ENCODE assay signal across 1 cellular context in the genomic region with DNA sequence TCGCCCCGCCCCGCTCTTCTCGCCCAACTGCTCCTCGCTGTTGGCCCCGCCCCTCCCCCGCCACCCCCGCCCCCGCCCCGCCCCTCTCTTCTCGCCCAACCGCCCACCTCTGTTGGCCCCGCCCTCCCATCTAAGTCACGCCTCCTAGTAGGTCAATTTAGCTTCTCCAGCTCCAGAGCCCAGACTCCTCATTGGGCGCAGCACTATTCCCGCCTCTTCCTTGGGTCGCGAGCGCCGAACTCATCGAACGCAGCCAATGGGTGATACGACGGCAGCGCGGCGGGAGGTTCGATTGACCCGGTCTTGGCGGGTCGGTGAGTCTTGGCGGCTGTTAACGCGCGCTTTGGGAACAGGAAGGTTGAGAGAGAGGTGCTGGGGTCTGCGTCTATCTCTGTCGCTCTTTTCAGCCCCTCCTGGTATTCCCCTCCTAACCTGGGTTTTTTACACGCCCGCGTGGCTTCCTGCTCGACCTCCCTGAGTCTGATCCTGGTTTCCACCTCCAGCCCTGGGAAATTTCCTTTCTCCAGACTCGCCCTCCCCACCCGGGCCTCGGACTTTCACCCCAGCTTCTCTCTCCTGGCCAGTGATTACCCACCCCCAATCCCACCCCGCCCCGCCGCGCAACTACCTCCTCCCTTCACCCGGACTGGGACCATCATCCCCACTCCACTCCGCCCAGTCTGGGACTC.
TF ChIP-seq lines count a peak whose summit lies in the region.

A gene (plus strand): TSS at position 331 of the 689 bp plus-strand sequence. CDS start 643 bp downstream, outside the sequence.

TF ChIP-seq in K562, 482 proteins besides CTCF, POLR2A, EP300 and RAD21 (continued from another document and continues in another):
- TF ChIP-seq, protein P1, sequence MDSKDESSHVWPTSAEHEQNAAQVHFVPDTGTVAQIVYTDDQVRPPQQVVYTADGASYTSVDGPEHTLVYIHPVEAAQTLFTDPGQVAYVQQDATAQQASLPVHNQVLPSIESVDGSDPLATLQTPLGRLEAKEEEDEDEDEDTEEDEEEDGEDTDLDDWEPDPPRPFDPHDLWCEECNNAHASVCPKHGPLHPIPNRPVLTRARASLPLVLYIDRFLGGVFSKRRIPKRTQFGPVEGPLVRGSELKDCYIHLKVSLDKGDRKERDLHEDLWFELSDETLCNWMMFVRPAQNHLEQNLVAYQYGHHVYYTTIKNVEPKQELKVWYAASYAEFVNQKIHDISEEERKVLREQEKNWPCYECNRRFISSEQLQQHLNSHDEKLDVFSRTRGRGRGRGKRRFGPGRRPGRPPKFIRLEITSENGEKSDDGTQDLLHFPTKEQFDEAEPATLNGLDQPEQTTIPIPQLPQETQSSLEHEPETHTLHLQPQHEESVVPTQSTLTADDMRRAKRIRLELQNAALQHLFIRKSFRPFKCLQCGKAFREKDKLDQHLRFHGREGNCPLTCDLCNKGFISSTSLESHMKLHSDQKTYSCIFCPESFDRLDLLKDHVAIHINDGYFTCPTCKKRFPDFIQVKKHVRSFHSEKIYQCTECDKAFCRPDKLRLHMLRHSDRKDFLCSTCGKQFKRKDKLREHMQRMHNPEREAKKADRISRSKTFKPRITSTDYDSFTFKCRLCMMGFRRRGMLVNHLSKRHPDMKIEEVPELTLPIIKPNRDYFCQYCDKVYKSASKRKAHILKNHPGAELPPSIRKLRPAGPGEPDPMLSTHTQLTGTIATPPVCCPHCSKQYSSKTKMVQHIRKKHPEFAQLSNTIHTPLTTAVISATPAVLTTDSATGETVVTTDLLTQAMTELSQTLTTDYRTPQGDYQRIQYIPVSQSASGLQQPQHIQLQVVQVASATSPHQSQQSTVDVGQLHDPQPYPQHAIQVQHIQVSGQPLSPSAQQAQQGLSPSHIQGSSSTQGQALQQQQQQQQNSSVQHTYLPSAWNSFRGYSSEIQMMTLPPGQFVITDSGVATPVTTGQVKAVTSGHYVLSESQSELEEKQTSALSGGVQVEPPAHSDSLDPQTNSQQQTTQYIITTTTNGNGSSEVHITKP (IDR thresholded peaks at IDR 0.05; ENCODE audit: partially characterized antibody), result peak; percentile 64
- no peak for TF ChIP-seq CBFB (CRISPR knock-in tag; IDR thresholded peaks at IDR 0.05)
- TF ChIP-seq MXI1 (IDR thresholded peaks at IDR 0.05; ENCODE audit: low read depth, low read length), result peak; percentile 70
- peak; percentile 86 for TF ChIP-seq CHD2 (IDR thresholded peaks at IDR 0.05; ENCODE audit: low read depth, low read length)
- TF ChIP-seq, protein P2, sequence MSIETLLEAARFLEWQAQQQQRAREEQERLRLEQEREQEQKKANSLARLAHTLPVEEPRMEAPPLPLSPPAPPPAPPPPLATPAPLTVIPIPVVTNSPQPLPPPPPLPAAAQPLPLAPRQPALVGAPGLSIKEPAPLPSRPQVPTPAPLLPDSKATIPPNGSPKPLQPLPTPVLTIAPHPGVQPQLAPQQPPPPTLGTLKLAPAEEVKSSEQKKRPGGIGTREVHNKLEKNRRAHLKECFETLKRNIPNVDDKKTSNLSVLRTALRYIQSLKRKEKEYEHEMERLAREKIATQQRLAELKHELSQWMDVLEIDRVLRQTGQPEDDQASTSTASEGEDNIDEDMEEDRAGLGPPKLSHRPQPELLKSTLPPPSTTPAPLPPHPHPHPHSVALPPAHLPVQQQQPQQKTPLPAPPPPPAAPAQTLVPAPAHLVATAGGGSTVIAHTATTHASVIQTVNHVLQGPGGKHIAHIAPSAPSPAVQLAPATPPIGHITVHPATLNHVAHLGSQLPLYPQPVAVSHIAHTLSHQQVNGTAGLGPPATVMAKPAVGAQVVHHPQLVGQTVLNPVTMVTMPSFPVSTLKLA (conservative IDR thresholded peaks at IDR 0.05), result peak; percentile 81 to 91
- peak; percentile 75; the same call in 1 of the 2 replicates for TF ChIP-seq GTF2F1 (IDR thresholded peaks at IDR 0.05; ENCODE audit: low read depth, low read length)
- no peak for TF ChIP-seq EHMT2 (IDR thresholded peaks at IDR 0.05)
- TF ChIP-seq IFI16 (CRISPR knock-in tag; IDR thresholded peaks at IDR 0.05), result no peak
- TF ChIP-seq CBX2 (IDR thresholded peaks at IDR 0.05; ENCODE audit: insufficient read depth, low read length, poor library complexity, severe bottlenecking), result no peak
- TF ChIP-seq, protein P3, sequence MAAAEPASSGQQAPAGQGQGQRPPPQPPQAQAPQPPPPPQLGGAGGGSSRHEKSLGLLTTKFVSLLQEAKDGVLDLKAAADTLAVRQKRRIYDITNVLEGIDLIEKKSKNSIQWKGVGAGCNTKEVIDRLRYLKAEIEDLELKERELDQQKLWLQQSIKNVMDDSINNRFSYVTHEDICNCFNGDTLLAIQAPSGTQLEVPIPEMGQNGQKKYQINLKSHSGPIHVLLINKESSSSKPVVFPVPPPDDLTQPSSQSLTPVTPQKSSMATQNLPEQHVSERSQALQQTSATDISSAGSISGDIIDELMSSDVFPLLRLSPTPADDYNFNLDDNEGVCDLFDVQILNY (CRISPR knock-in tag; IDR thresholded peaks at IDR 0.05), result no peak
- TF ChIP-seq ZNF41 (CRISPR knock-in tag; conservative IDR thresholded peaks at IDR 0.05), result no peak
- TF ChIP-seq BRF1 (IDR thresholded peaks at IDR 0.05; ENCODE audit: borderline replicate concordance, extremely low read depth, insufficient read length), result no peak
- TF ChIP-seq ILF3 (IDR thresholded peaks at IDR 0.05; ENCODE audit: borderline replicate concordance), result no peak
- TF ChIP-seq BACH1 (tag; IDR thresholded peaks at IDR 0.05), result no peak
- peak; percentile 96 for TF ChIP-seq TAF1 (IDR thresholded peaks at IDR 0.05; ENCODE audit: control insufficient read depth, extremely low read depth, insufficient read depth, low read length, severe bottlenecking)
- TF ChIP-seq ZNF551 (CRISPR knock-in tag; IDR thresholded peaks at IDR 0.05), result no peak
- peak; percentile 72 for TF ChIP-seq ATF7 (IDR thresholded peaks at IDR 0.05)
- no peak for TF ChIP-seq ERF (CRISPR knock-in tag; IDR thresholded peaks at IDR 0.05)
- no peak for TF ChIP-seq ZFP1 (CRISPR knock-in tag; IDR thresholded peaks at IDR 0.05)
- TF ChIP-seq, protein P4, sequence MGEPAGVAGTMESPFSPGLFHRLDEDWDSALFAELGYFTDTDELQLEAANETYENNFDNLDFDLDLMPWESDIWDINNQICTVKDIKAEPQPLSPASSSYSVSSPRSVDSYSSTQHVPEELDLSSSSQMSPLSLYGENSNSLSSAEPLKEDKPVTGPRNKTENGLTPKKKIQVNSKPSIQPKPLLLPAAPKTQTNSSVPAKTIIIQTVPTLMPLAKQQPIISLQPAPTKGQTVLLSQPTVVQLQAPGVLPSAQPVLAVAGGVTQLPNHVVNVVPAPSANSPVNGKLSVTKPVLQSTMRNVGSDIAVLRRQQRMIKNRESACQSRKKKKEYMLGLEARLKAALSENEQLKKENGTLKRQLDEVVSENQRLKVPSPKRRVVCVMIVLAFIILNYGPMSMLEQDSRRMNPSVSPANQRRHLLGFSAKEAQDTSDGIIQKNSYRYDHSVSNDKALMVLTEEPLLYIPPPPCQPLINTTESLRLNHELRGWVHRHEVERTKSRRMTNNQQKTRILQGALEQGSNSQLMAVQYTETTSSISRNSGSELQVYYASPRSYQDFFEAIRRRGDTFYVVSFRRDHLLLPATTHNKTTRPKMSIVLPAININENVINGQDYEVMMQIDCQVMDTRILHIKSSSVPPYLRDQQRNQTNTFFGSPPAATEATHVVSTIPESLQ (CRISPR knock-in tag; IDR thresholded peaks at IDR 0.05), result 0 out of 2 replicates have a peak, but pooled peaks have one; percentile 61
- TF ChIP-seq MBD2 (IDR thresholded peaks at IDR 0.05; ENCODE audit: borderline replicate concordance, low read depth), result peak; percentile 98
- TF ChIP-seq SP2 (IDR thresholded peaks at IDR 0.05; ENCODE audit: extremely low read depth, low read depth, low read length, poor library complexity, severe bottlenecking), result peak; percentile 78
- TF ChIP-seq ZNF830 (CRISPR knock-in tag; IDR thresholded peaks at IDR 0.05), result no peak
- TF ChIP-seq, protein P5, sequence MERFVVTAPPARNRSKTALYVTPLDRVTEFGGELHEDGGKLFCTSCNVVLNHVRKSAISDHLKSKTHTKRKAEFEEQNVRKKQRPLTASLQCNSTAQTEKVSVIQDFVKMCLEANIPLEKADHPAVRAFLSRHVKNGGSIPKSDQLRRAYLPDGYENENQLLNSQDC (CRISPR knock-in tag; IDR thresholded peaks at IDR 0.05), result 0 out of 2 replicates have a peak, but pooled peaks have one; percentile 41
- TF ChIP-seq ZNF232 (CRISPR knock-in tag; IDR thresholded peaks at IDR 0.05), result no peak
- TF ChIP-seq, protein P6, sequence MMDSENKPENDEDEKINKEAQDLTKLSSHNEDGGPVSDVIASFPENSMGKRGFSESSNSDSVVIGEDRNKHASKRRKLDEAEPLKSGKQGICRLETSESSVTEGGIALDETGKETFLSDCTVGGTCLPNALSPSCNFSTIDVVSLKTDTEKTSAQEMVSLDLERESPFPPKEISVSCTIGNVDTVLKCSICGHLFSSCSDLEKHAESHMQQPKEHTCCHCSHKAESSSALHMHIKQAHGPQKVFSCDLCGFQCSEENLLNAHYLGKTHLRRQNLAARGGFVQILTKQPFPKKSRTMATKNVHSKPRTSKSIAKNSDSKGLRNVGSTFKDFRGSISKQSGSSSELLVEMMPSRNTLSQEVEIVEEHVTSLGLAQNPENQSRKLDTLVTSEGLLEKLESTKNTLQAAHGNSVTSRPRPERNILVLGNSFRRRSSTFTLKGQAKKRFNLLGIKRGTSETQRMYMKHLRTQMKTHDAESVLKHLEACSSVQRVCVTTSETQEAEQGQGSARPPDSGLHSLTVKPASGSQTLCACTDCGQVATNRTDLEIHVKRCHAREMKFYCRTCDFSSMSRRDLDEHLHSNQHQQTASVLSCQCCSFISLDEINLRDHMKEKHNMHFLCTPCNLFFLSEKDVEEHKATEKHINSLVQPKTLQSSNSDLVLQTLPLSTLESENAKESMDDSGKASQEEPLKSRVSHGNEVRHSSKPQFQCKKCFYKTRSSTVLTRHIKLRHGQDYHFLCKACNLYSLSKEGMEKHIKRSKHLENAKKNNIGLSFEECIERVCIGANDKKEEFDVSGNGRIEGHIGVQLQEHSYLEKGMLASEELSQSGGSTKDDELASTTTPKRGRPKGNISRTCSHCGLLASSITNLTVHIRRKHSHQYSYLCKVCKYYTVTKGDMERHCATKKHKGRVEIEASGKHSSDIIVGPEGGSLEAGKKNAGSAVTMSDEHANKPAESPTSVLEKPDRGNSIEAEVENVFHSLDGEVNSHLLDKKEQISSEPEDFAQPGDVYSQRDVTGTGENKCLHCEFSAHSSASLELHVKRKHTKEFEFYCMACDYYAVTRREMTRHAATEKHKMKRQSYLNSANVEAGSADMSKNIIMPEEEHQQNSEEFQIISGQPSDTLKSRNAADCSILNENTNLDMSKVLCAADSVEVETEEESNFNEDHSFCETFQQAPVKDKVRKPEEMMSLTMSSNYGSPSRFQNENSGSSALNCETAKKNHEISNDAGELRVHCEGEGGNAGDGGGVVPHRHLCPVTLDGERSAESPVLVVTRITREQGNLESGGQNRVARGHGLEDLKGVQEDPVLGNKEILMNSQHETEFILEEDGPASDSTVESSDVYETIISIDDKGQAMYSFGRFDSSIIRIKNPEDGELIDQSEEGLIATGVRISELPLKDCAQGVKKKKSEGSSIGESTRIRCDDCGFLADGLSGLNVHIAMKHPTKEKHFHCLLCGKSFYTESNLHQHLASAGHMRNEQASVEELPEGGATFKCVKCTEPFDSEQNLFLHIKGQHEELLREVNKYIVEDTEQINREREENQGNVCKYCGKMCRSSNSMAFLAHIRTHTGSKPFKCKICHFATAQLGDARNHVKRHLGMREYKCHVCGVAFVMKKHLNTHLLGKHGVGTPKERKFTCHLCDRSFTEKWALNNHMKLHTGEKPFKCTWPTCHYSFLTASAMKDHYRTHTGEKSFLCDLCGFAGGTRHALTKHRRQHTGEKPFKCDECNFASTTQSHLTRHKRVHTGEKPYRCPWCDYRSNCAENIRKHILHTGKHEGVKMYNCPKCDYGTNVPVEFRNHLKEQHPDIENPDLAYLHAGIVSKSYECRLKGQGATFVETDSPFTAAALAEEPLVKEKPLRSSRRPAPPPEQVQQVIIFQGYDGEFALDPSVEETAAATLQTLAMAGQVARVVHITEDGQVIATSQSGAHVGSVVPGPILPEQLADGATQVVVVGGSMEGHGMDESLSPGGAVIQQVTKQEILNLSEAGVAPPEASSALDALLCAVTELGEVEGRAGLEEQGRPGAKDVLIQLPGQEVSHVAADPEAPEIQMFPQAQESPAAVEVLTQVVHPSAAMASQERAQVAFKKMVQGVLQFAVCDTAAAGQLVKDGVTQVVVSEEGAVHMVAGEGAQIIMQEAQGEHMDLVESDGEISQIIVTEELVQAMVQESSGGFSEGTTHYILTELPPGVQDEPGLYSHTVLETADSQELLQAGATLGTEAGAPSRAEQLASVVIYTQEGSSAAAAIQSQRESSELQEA (IDR thresholded peaks at IDR 0.05; ENCODE audit: low read depth), result peak; percentile 41; the same call in 1 of the 2 replicates
- no peak for TF ChIP-seq NFIX (CRISPR knock-in tag; IDR thresholded peaks at IDR 0.05; ENCODE audit: low read depth)
- TF ChIP-seq, protein P7, sequence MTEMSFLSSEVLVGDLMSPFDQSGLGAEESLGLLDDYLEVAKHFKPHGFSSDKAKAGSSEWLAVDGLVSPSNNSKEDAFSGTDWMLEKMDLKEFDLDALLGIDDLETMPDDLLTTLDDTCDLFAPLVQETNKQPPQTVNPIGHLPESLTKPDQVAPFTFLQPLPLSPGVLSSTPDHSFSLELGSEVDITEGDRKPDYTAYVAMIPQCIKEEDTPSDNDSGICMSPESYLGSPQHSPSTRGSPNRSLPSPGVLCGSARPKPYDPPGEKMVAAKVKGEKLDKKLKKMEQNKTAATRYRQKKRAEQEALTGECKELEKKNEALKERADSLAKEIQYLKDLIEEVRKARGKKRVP (CRISPR knock-in tag; IDR thresholded peaks at IDR 0.05), result no peak
- no peak for TF ChIP-seq ETS2 (tag; IDR thresholded peaks at IDR 0.05; ENCODE audit: borderline replicate concordance, poor library complexity, severe bottlenecking)
- peak; percentile 92 for TF ChIP-seq CREM (IDR thresholded peaks at IDR 0.05; ENCODE audit: low read depth)
- peak; percentile 47 for TF ChIP-seq RAD51 (IDR thresholded peaks at IDR 0.05; ENCODE audit: borderline replicate concordance, low read depth)
- peak; percentile 94 for TF ChIP-seq POLR2G (IDR thresholded peaks at IDR 0.05; ENCODE audit: low read depth, low read length)
- TF ChIP-seq HDAC3 (IDR thresholded peaks at IDR 0.05; ENCODE audit: borderline replicate concordance, partially characterized antibody), result no peak
- TF ChIP-seq CXXC5 (CRISPR knock-in tag; IDR thresholded peaks at IDR 0.05), result peak; percentile 96
- TF ChIP-seq, protein P8, sequence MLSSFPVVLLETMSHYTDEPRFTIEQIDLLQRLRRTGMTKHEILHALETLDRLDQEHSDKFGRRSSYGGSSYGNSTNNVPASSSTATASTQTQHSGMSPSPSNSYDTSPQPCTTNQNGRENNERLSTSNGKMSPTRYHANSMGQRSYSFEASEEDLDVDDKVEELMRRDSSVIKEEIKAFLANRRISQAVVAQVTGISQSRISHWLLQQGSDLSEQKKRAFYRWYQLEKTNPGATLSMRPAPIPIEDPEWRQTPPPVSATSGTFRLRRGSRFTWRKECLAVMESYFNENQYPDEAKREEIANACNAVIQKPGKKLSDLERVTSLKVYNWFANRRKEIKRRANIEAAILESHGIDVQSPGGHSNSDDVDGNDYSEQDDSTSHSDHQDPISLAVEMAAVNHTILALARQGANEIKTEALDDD (IDR thresholded peaks at IDR 0.05), result peak; percentile 10; the same call in 1 of the 2 replicates
- TF ChIP-seq, protein P9, sequence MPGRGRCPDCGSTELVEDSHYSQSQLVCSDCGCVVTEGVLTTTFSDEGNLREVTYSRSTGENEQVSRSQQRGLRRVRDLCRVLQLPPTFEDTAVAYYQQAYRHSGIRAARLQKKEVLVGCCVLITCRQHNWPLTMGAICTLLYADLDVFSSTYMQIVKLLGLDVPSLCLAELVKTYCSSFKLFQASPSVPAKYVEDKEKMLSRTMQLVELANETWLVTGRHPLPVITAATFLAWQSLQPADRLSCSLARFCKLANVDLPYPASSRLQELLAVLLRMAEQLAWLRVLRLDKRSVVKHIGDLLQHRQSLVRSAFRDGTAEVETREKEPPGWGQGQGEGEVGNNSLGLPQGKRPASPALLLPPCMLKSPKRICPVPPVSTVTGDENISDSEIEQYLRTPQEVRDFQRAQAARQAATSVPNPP (IDR thresholded peaks at IDR 0.05; ENCODE audit: borderline replicate concordance, insufficient read depth, insufficient read length), result no peak
- no peak for TF ChIP-seq SMAD3 (CRISPR knock-in tag; conservative IDR thresholded peaks at IDR 0.05)
